Comparison of ENCODE assay signal across 14 cellular contexts in genomic region chr7:127911968-127912511, GRCh38.
A peak's percentile ranks its signal among the peaks of the same experiment; 100 is the strongest.
DNase-seq lines count a peak whose midpoint lies in the region; ATAC-seq, FAIRE-seq and TF ChIP-seq lines count a peak whose summit lies in the region.
"Had no signal": no experiment of that assay in that cellular context is flagged by ENCODE, and none has a peak within 500 bp of the region (broad histone marks: within the 10 kb centered on the region; RNA-seq: fewer than 3 reads in every experiment).

No MANE protein-coding gene starts in this region.

- no peak overlapping the region for H3K27ac ChIP-seq in foreskin keratinocyte

- TF ChIP-seq CTCF in GM06990 (IDR thresholded peaks at IDR 0.05; ENCODE audit: insufficient read depth, low read length, poor library complexity, severe bottlenecking) = no peak
- TF ChIP-seq CTCF in foreskin keratinocyte (conservative IDR thresholded peaks at IDR 0.05) = no peak

- no peak overlapping the region for H3K4me3 ChIP-seq in GM06990 (replicated peaks; ENCODE audit: low read depth, low read length)

- H3K27me3 ChIP-seq in GM06990 (replicated peaks; ENCODE audit: control insufficient read depth, insufficient read depth, low read length) = no peaks in the 10 kb centered on the region
- H3K27me3 ChIP-seq in foreskin keratinocyte = no peaks in the 10 kb centered on the region

- DNase-seq in GM06990 (ENCODE audit: extremely low read depth, insufficient read length) = peak; percentile 64
- no peak for DNase-seq in GM19239 (ENCODE audit: insufficient read length, low spot score)
- DNase-seq in DMS153 (lab: John Stamatoyannopoulos, UW) = no peak
- DNase-seq in activated CD4-positive, CD25-positive, alpha-beta regulatory T cell (lab: John Stamatoyannopoulos, UW) = no peak
- DNase-seq in NOMO-1 (lab: John Stamatoyannopoulos, UW; ENCODE audit: unreplicated experiment in 2 of 2) = no peak
- DNase-seq in foreskin keratinocyte = no peak
- DNase-seq: activated T-cell treated with anti-CD3 and anti-CD28 coated beads, Interleukin-2, amount 50 U/mL, for 48 hours; stimulated activated naive CD4-positive, alpha-beta T cell had no signal

- peaks cover 2% of the 10 kb centered on the region; the same call in 1 of the 2 replicates for H3K36me3 ChIP-seq in GM06990 (ENCODE audit: control insufficient read depth, insufficient read depth, low read length)

- H3K4me1 ChIP-seq in foreskin keratinocyte = no peaks in the 10 kb centered on the region

- peak; percentile 75 for ATAC-seq in HG02610 (IDR thresholded peaks at IDR 0.05; ENCODE audit: unreplicated experiment)
- ATAC-seq in HG03354 (IDR thresholded peaks at IDR 0.05; ENCODE audit: poor library complexity, severe bottlenecking, unreplicated experiment) = peak; percentile 86
- no peak for ATAC-seq in foreskin keratinocyte
- ATAC-seq: natural killer cell treated with Interleukin-12 subunit alpha and Interleukin-12 subunit beta and Interleukin-15 and Interleukin-18, amount 100 ng/mL, for 72 hours had no signal

- FAIRE-seq in GM19239 (lab: Jason Lieb, UNC) = peak; percentile 79
- FAIRE-seq: G401.6, RCC 7860, TTC549 had no signal
